In genomic region chr1:103547840-103548239, GRCh38 we compare ENCODE assay signal across 19 cellular contexts. TPM values are rescaled to one million over a fixed set of nuclear protein-coding genes. Genes with fewer than 3 reads are reported as not detected.
DNase-seq lines count a peak whose midpoint lies in the region; ATAC-seq and TF ChIP-seq lines count a peak whose summit lies in the region.
"Had no signal": no experiment of that assay in that cellular context is flagged by ENCODE, and none has a peak within 500 bp of the region (broad histone marks: within the 10 kb centered on the region; RNA-seq: fewer than 3 reads in every experiment).

No MANE protein-coding gene starts in this region.

- H3K4me1 ChIP-seq in uterus = no peaks in the 10 kb centered on the region
- H3K4me1 ChIP-seq: A549; BLaER1 treated with 17β-estradiol and CSF1 and Interleukin-3, amounts not matched to agents 10 nM and 100 nM had no signal

- H3K36me3 ChIP-seq in uterus = no peaks in the 10 kb centered on the region

- no peaks in the 10 kb centered on the region for H3K27me3 Mint-ChIP-seq in activated CD8-positive, alpha-beta T cell treated with anti-CD3 and anti-CD28 coated beads for 36 hours
- H3K27me3 Mint-ChIP-seq in activated CD8-positive, alpha-beta T cell treated with anti-CD3 and anti-CD28 coated beads, Interleukin-2, amount 10 ng/mL, durations not matched to agents 7 days and 5 days (ENCODE audit: low read depth) = no peaks in the 10 kb centered on the region
- no peaks in the 10 kb centered on the region for H3K27me3 Mint-ChIP-seq in T-helper 17 cell
- H3K27me3 Mint-ChIP-seq: B cell; CD4-positive, alpha-beta T cell; CD8-positive, alpha-beta memory T cell had no signal

- DNase-seq in activated CD8-positive, alpha-beta T cell treated with anti-CD3 and anti-CD28 coated beads for 36 hours = no peak
- DNase-seq in activated CD8-positive, alpha-beta T cell treated with anti-CD3 and anti-CD28 coated beads, Interleukin-2, amount 10 ng/mL, durations not matched to agents 7 days and 5 days = no peak
- DNase-seq in T-helper 17 cell (no peak), left lobe of liver (ENCODE audit: low spot score) (no peak), cortex of kidney (lab: John Stamatoyannopoulos, UW) (no peak), NCI-H1417 treated with DMSO at 0.1 percent for 48 hours (lab: John Stamatoyannopoulos, UW) (no peak), uterus (no peak)
- DNase-seq: AML-193; CD4-positive, alpha-beta T cell; CD8-positive, alpha-beta memory T cell; COR-L47; DMS79 treated with DMSO at 0.1 percent for 48 hours; GF-D8 had no signal

- H3K4me1 Mint-ChIP-seq in activated CD8-positive, alpha-beta T cell treated with anti-CD3 and anti-CD28 coated beads for 36 hours (ENCODE audit: low read depth) = no peaks in the 10 kb centered on the region
- H3K4me1 Mint-ChIP-seq in activated CD8-positive, alpha-beta T cell treated with anti-CD3 and anti-CD28 coated beads, Interleukin-2, amount 10 ng/mL, durations not matched to agents 7 days and 5 days (ENCODE audit: low read depth) = no peaks in the 10 kb centered on the region
- no peaks in the 10 kb centered on the region for H3K4me1 Mint-ChIP-seq in T-helper 17 cell
- H3K4me1 Mint-ChIP-seq: B cell had no signal

- TF ChIP-seq CTCF in activated CD8-positive, alpha-beta T cell treated with anti-CD3 and anti-CD28 coated beads for 36 hours (IDR thresholded peaks at IDR 0.05) = no peak
- TF ChIP-seq CTCF in uterus (IDR thresholded peaks at IDR 0.05) = no peak

- POLR2A ChIA-PET in activated CD8-positive, alpha-beta T cell treated with anti-CD3 and anti-CD28 coated beads for 36 hours (lab: Charles Lee) = no interaction called here
- POLR2A ChIA-PET in activated CD8-positive, alpha-beta T cell treated with anti-CD3 and anti-CD28 coated beads, Interleukin-2, amount 10 ng/mL, durations not matched to agents 7 days and 5 days (lab: Charles Lee) = no interaction called here

- peaks cover 41% of the 10 kb centered on the region for H3K36me3 Mint-ChIP-seq in activated CD8-positive, alpha-beta T cell treated with anti-CD3 and anti-CD28 coated beads for 36 hours (ENCODE audit: low read depth)
- peaks cover 48% of the 10 kb centered on the region for H3K36me3 Mint-ChIP-seq in activated CD8-positive, alpha-beta T cell treated with anti-CD3 and anti-CD28 coated beads, Interleukin-2, amount 10 ng/mL, durations not matched to agents 7 days and 5 days (ENCODE audit: low read depth)
- peaks cover 15% of the 10 kb centered on the region for H3K36me3 Mint-ChIP-seq in T-helper 17 cell (ENCODE audit: low read depth)

- no peaks in the 10 kb centered on the region for H3K9me3 Mint-ChIP-seq in activated CD8-positive, alpha-beta T cell treated with anti-CD3 and anti-CD28 coated beads for 36 hours
- H3K9me3 Mint-ChIP-seq in activated CD8-positive, alpha-beta T cell treated with anti-CD3 and anti-CD28 coated beads, Interleukin-2, amount 10 ng/mL, durations not matched to agents 7 days and 5 days (ENCODE audit: insufficient read depth) = no peaks in the 10 kb centered on the region
- H3K9me3 Mint-ChIP-seq: CD4-positive, alpha-beta T cell; CD8-positive, alpha-beta memory T cell had no signal

- no peak for TF ChIP-seq POLR2A in uterus (IDR thresholded peaks at IDR 0.05)

- intact Hi-C loops in activated CD8-positive, alpha-beta T cell treated with anti-CD3 and anti-CD28 coated beads for 36 hours (cut with micrococcal nuclease) = no loop called here
- intact Hi-C loops in uterus (cut with DNase I; ENCODE audit: low total_unique reads) = no loop called here

- ATAC-seq in activated CD8-positive, alpha-beta T cell treated with anti-CD3 and anti-CD28 coated beads for 36 hours = no peak
- no peak for ATAC-seq in activated CD8-positive, alpha-beta T cell treated with anti-CD3 and anti-CD28 coated beads, Interleukin-2, amount 10 ng/mL, durations not matched to agents 7 days and 5 days
- ATAC-seq in T-helper 17 cell = no peak
- peak; percentile 29 for ATAC-seq in left lobe of liver
- ATAC-seq: A549 had no signal

- H3K4me3 ChIP-seq in uterus = no peak overlapping the region
- H3K4me3 ChIP-seq: A549; BLaER1 treated with 17β-estradiol and CSF1 and Interleukin-3, amounts not matched to agents 10 nM and 100 nM had no signal

- H3K27me3 ChIP-seq in uterus = no peaks in the 10 kb centered on the region
- H3K27me3 ChIP-seq: BLaER1 treated with 17β-estradiol and CSF1 and Interleukin-3, amounts not matched to agents 10 nM and 100 nM had no signal

- H3K27ac ChIP-seq in uterus = no peak overlapping the region
- H3K27ac ChIP-seq: 22Rv1; A549; BLaER1 treated with 17β-estradiol and CSF1 and Interleukin-3, amounts not matched to agents 10 nM and 100 nM; C4-2B had no signal

- no peak overlapping the region for H3K4me3 Mint-ChIP-seq in activated CD8-positive, alpha-beta T cell treated with anti-CD3 and anti-CD28 coated beads for 36 hours
- H3K4me3 Mint-ChIP-seq in activated CD8-positive, alpha-beta T cell treated with anti-CD3 and anti-CD28 coated beads, Interleukin-2, amount 10 ng/mL, durations not matched to agents 7 days and 5 days = no peak overlapping the region
- no peak overlapping the region for H3K4me3 Mint-ChIP-seq in T-helper 17 cell
- H3K4me3 Mint-ChIP-seq: B cell; CD4-positive, alpha-beta T cell; CD8-positive, alpha-beta memory T cell had no signal

- H3K9me3 ChIP-seq in T-helper 17 cell (ENCODE audit: control insufficient read depth, low read length, poor library complexity, severe bottlenecking) = no peaks in the 10 kb centered on the region
- H3K9me3 ChIP-seq in uterus = no peaks in the 10 kb centered on the region
- H3K9me3 ChIP-seq: A549 had no signal

- H3K27ac Mint-ChIP-seq in activated CD8-positive, alpha-beta T cell treated with anti-CD3 and anti-CD28 coated beads for 36 hours = peak overlapping the region; percentile 31
- H3K27ac Mint-ChIP-seq in activated CD8-positive, alpha-beta T cell treated with anti-CD3 and anti-CD28 coated beads, Interleukin-2, amount 10 ng/mL, durations not matched to agents 7 days and 5 days = no peak overlapping the region
- H3K27ac Mint-ChIP-seq in T-helper 17 cell = peak overlapping the region; percentile 6
- H3K27ac Mint-ChIP-seq: B cell; CD4-positive, alpha-beta T cell had no signal

- CTCF ChIA-PET in activated CD8-positive, alpha-beta T cell treated with anti-CD3 and anti-CD28 coated beads for 36 hours (lab: Charles Lee) = no interaction called here
- CTCF ChIA-PET in activated CD8-positive, alpha-beta T cell treated with anti-CD3 and anti-CD28 coated beads, Interleukin-2, amount 10 ng/mL, durations not matched to agents 7 days and 5 days (lab: Charles Lee) = no interaction called here

RNA-seq across cellular contexts. Expression of gene RNPC3, which starts 22.3 kb away (rescaled TPM):
- 10 to 100 TPM; 22.8 to 23.2 TPM for total RNA-seq in activated CD8-positive, alpha-beta T cell treated with anti-CD3 and anti-CD28 coated beads for 36 hours
- 10 to 100 TPM; 20.6 to 22.2 TPM for total RNA-seq in activated CD8-positive, alpha-beta T cell treated with anti-CD3 and anti-CD28 coated beads, Interleukin-2, amount 10 ng/mL, durations not matched to agents 7 days and 5 days
- 10 to 100 TPM; 43.2 to 53.9 TPM for total RNA-seq in T-helper 17 cell
- 12.7 TPM for total RNA-seq in left lobe of liver
- 10 to 100 TPM; 17.6 to 49.1 (median 23.0) TPM for total RNA-seq in uterus

RNA-seq across cellular contexts. Expression of gene AMY2B, which starts 23.5 kb away (rescaled TPM):
- total RNA-seq in activated CD8-positive, alpha-beta T cell treated with anti-CD3 and anti-CD28 coated beads for 36 hours = 1 to 10 TPM; 6.1 to 9.7 TPM
- 1 to 10 TPM; 5.2 to 6.7 TPM for total RNA-seq in activated CD8-positive, alpha-beta T cell treated with anti-CD3 and anti-CD28 coated beads, Interleukin-2, amount 10 ng/mL, durations not matched to agents 7 days and 5 days
- total RNA-seq in T-helper 17 cell (10 to 100 TPM; 29.3 to 39.4 TPM), left lobe of liver (18.0 TPM), uterus (10 to 100 TPM; 28.2 to 76.7 (median 41.1) TPM)
- total RNA-seq: A172 had no signal
